1 cellular context compared by ENCODE assay signal in the genomic region with DNA sequence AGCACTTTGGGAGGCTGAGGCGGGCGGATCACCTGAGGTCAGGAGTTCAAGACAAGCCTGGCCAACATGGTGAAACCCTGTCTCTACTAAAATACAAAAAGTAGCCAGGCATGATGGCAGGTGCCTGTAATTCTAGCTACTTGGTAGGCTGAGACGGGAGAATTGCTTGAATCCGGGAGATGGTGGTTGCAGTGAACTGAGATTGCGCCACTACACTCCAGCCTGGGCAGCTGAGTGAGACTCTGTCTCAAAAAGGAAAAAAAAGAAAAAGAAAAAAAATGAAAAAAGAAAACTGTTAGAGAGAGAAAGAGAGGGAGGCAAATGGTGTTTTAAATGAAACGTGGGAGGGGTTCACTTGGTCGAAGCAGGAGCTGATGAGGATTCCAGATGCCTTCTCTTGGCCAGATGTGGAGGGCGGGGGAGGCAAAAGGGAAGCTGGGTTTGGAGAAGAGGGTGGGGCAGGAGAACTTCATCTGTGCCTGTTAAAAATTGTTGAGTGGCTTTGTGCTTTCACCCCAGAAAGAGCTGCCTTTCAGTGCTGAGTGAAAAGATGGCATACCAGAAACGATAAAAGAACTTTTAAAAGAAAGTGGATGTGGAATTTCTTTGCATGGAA.
TF ChIP-seq lines count a peak whose summit lies in the region.

No MANE protein-coding gene starts in this region.

TF ChIP-seq in IMR-90, 13 proteins besides CTCF, POLR2A, EP300 and RAD21 (continued from another document):
- TF ChIP-seq, protein P1, sequence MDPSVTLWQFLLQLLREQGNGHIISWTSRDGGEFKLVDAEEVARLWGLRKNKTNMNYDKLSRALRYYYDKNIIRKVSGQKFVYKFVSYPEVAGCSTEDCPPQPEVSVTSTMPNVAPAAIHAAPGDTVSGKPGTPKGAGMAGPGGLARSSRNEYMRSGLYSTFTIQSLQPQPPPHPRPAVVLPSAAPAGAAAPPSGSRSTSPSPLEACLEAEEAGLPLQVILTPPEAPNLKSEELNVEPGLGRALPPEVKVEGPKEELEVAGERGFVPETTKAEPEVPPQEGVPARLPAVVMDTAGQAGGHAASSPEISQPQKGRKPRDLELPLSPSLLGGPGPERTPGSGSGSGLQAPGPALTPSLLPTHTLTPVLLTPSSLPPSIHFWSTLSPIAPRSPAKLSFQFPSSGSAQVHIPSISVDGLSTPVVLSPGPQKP (IDR thresholded peaks at IDR 0.05; ENCODE audit: borderline replicate concordance, low read depth, low read length) = no peak
- no peak for TF ChIP-seq MXI1 (IDR thresholded peaks at IDR 0.05; ENCODE audit: borderline replicate concordance, low read depth, low read length)
- TF ChIP-seq, protein P2, sequence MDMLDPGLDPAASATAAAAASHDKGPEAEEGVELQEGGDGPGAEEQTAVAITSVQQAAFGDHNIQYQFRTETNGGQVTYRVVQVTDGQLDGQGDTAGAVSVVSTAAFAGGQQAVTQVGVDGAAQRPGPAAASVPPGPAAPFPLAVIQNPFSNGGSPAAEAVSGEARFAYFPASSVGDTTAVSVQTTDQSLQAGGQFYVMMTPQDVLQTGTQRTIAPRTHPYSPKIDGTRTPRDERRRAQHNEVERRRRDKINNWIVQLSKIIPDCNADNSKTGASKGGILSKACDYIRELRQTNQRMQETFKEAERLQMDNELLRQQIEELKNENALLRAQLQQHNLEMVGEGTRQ (IDR thresholded peaks at IDR 0.05; ENCODE audit: low read depth, low read length) = no peak
- no peak for TF ChIP-seq BHLHE40 (IDR thresholded peaks at IDR 0.05; ENCODE audit: low read depth, low read length)
